In the genomic region with DNA sequence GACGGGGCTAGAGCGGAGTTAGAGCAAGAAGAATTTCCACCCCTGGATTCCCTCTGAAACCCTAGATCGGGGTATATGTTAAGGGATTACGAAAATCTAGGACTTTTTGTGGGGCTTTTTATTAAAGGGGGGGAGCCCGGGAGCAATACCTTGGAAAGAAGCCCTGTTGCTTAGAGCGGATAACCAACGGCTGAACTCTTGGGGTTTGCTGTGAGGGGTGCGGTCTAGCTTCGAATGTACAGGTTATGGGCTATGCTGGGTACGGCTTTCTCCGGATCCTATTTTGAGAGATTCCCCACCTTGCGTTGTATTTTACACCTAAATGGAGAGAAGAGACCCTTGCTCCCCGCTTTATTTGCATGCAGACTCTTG, we compare ENCODE assay signal across 8 cellular contexts. TPM values are rescaled to one million over a fixed set of nuclear protein-coding genes. Genes with fewer than 3 reads are reported as not detected.
A peak's percentile ranks its signal among the peaks of the same experiment; 100 is the strongest.
DNase-seq lines count a peak whose midpoint lies in the region; ATAC-seq and TF ChIP-seq lines count a peak whose summit lies in the region.

No MANE protein-coding gene starts in this region.

- no peak overlapping the region for H3K56ac ChIP-seq in H9 (ENCODE audit: insufficient read length, low read depth, low read length)

- no peak overlapping the region for H4K91ac ChIP-seq in H9 (ENCODE audit: insufficient read length, low read depth, low read length)

- no peak overlapping the region for H3K23ac ChIP-seq in H9 (ENCODE audit: insufficient read length, low read depth, low read length)

- no peak overlapping the region for H4K8ac ChIP-seq in H9 (replicated peaks; ENCODE audit: insufficient read length, low read depth, low read length)

- no peak overlapping the region for H3K18ac ChIP-seq in H9 (ENCODE audit: insufficient read length, low read depth, low read length)

- H3T11ph ChIP-seq in H9 (ENCODE audit: low read length): no peak overlapping the region

- H3K27me3 Mint-ChIP-seq in H9 (ENCODE audit: low read depth) (peaks cover 27% of the 10 kb centered on the region), T-helper 17 cell (peaks cover 23% of the 10 kb centered on the region)

- H3K4me3 Mint-ChIP-seq in H9: peak overlapping the region; percentile 74 to 89
- peak overlapping the region; percentile 93 for H3K4me3 Mint-ChIP-seq in T-helper 17 cell

- no peaks in the 10 kb centered on the region for H3K9me3 Mint-ChIP-seq in H9

- H3K27ac ChIP-seq in BLaER1: peak overlapping the region; percentile 90
- H3K27ac ChIP-seq in H9 (ENCODE audit: insufficient read length, low read depth, low read length): no peak overlapping the region
- peak overlapping the region; percentile 34 to 90 (median 86) for H3K27ac ChIP-seq in gastroesophageal sphincter

- no peak for TF ChIP-seq POLR2A in gastroesophageal sphincter (IDR thresholded peaks at IDR 0.05)

- H3K27me3 ChIP-seq in BLaER1 (no peaks in the 10 kb centered on the region), H9 (ENCODE audit: insufficient read depth, low read length) (no peaks in the 10 kb centered on the region), gastroesophageal sphincter (no peaks in the 10 kb centered on the region), skeletal muscle satellite cell (ENCODE audit: control insufficient read depth, insufficient read depth, low read length) (no peaks in the 10 kb centered on the region)

- H3K9ac ChIP-seq in BLaER1: peak overlapping the region; percentile 91
- no peak overlapping the region for H3K9ac ChIP-seq in H9 (ENCODE audit: extremely low read depth, insufficient read length, low read length)
- peak overlapping the region; percentile 88 for H3K9ac ChIP-seq in skeletal muscle satellite cell (ENCODE audit: low read depth, low read length)

- no peak overlapping the region for H4K5ac ChIP-seq in H9 (ENCODE audit: insufficient read length, low read depth, low read length)

- DNase-seq in H9 (no peak), T-helper 17 cell (no peak), C1 segment of cervical spinal cord (lab: John Stamatoyannopoulos, UW) (no peak), NCI-H1930 (lab: John Stamatoyannopoulos, UW) (no peak)

- H3K4me1 ChIP-seq in BLaER1: peaks cover 75% of the 10 kb centered on the region
- peaks cover 3% of the 10 kb centered on the region; the same call in 1 of the 2 replicates for H3K4me1 ChIP-seq in H9 (ENCODE audit: insufficient read depth, low read length)
- peaks cover 0 to 50% (median 16%) of the 10 kb centered on the region in 3 donors for H3K4me1 ChIP-seq in gastroesophageal sphincter
- peaks cover 41% of the 10 kb centered on the region for H3K4me1 ChIP-seq in skeletal muscle satellite cell (ENCODE audit: control insufficient read depth, insufficient read depth, low read length)

- TF ChIP-seq CTCF in H9 (conservative IDR thresholded peaks at IDR 0.05) (no peak), gastroesophageal sphincter (IDR thresholded peaks at IDR 0.05) (no peak)

- H3K79me1 ChIP-seq in H9 (ENCODE audit: insufficient read depth, low read depth, low read length, poor library complexity, severe bottlenecking): no peaks in the 10 kb centered on the region

- H3K36me3 Mint-ChIP-seq in H9 (ENCODE audit: insufficient read depth in 1 of 3, low read depth in 3 of 3): no peaks in the 10 kb centered on the region
- no peaks in the 10 kb centered on the region for H3K36me3 Mint-ChIP-seq in T-helper 17 cell (ENCODE audit: low read depth)

- WGBS in H9 (ENCODE audit: extremely low coverage, insufficient read length, low lambda C conversion rate): no CpG with 5 or more reads among the region's 13 CpGs
- 3 to 18% methylated on average over 5 to 9 of the region's 13 CpGs for WGBS in gastroesophageal sphincter (ENCODE audit: low coverage in 1 of 2), 2 donors

- H4K20me1 ChIP-seq in BLaER1: peaks cover 53% of the 10 kb centered on the region
- H4K20me1 ChIP-seq in H9 (ENCODE audit: control insufficient read depth, insufficient read depth, insufficient read length): no peaks in the 10 kb centered on the region

- H2AFZ ChIP-seq in H9 (ENCODE audit: low read length): peak overlapping the region; percentile 66

- H2BK12ac ChIP-seq in H9 (ENCODE audit: insufficient read length, low read depth, low read length): no peak overlapping the region

- peak overlapping the region; percentile 95 for H3K4me2 ChIP-seq in BLaER1
- peak overlapping the region; percentile 81 for H3K4me2 ChIP-seq in H9 (ENCODE audit: insufficient read depth, insufficient read length, low read length)
- peak overlapping the region; percentile 95 for H3K4me2 ChIP-seq in skeletal muscle satellite cell (ENCODE audit: low read length)

- no peak overlapping the region for H2BK15ac ChIP-seq in H9 (ENCODE audit: low read depth, low read length)

- no peak for ATAC-seq in T-helper 17 cell
- no peak for ATAC-seq in gastroesophageal sphincter
- no peak for ATAC-seq in HG03139 (IDR thresholded peaks at IDR 0.05; ENCODE audit: unreplicated experiment)

- no peak overlapping the region for H2BK120ac ChIP-seq in H9 (ENCODE audit: low read depth, low read length, poor library complexity, severe bottlenecking)

- no peak overlapping the region for H2AK5ac ChIP-seq in H9 (ENCODE audit: insufficient read length, low read length)

- H3K27ac Mint-ChIP-seq in H9: no peak overlapping the region
- no peak overlapping the region for H3K27ac Mint-ChIP-seq in T-helper 17 cell

- peaks cover 27 to 30% of the 10 kb centered on the region in 2 experiments for H3K4me1 Mint-ChIP-seq in H9
- H3K4me1 Mint-ChIP-seq in T-helper 17 cell: peaks cover 17% of the 10 kb centered on the region

- no peak for TF ChIP-seq EP300 in gastroesophageal sphincter (IDR thresholded peaks at IDR 0.05)

- no peaks in the 10 kb centered on the region for H3K79me2 ChIP-seq in H9 (ENCODE audit: insufficient read depth, low read length)

- no peak overlapping the region for H2BK20ac ChIP-seq in H9 (ENCODE audit: low read depth, low read length, poor library complexity, severe bottlenecking)

- H3K23me2 ChIP-seq in H9 (ENCODE audit: insufficient read length, low read depth, low read length, poor library complexity, severe bottlenecking): peaks cover 14% of the 10 kb centered on the region

- H3K36me3 ChIP-seq in BLaER1 (peaks cover 33% of the 10 kb centered on the region), gastroesophageal sphincter (peaks cover 0 to 6% of the 10 kb centered on the region in 2 donors), skeletal muscle satellite cell (ENCODE audit: insufficient read depth, low read length) (peaks cover 5% of the 10 kb centered on the region)

- peak overlapping the region; percentile 92 for H3K4me3 ChIP-seq in BLaER1
- peak overlapping the region; percentile 64 to 76 for H3K4me3 ChIP-seq in gastroesophageal sphincter
- peak overlapping the region; percentile 98 for H3K4me3 ChIP-seq in skeletal muscle satellite cell (ENCODE audit: low read length)

- no peak overlapping the region for H3K4ac ChIP-seq in H9 (ENCODE audit: low read depth, low read length)

- H2BK5ac ChIP-seq in H9 (ENCODE audit: insufficient read length, low read length): no peak overlapping the region

- no peak overlapping the region for H3K14ac ChIP-seq in H9 (ENCODE audit: insufficient read depth, low read length)

- H3K9me3 ChIP-seq in BLaER1 (no peaks in the 10 kb centered on the region), H9 (ENCODE audit: control insufficient read depth, low read depth, low read length) (no peaks in the 10 kb centered on the region), T-helper 17 cell (ENCODE audit: control insufficient read depth, low read length, poor library complexity, severe bottlenecking) (no peaks in the 10 kb centered on the region), gastroesophageal sphincter (no peaks in the 10 kb centered on the region), skeletal muscle satellite cell (replicated peaks; ENCODE audit: low read length) (no peaks in the 10 kb centered on the region)

RNA-seq across cellular contexts. Expression of a gene that starts 0.6 kb away (rescaled TPM):
- total RNA-seq in H9 (2021) (4.0 and 4.7 TPM in 2 replicates), T-helper 17 cell (1 to 10 TPM; 3.0 to 3.6 TPM), gastroesophageal sphincter (10 to 100 TPM in 1 of 4 donors, 1 to 10 TPM in 3; 5.0 to 14.9 (median 8.4) TPM)
- 21.6 and 38.0 TPM in 2 replicates for total RNA-seq in skeletal muscle satellite cell (2012; rRNA removed)

RNA-seq across cellular contexts. Expression of a gene that starts 23.7 kb away (rescaled TPM):
- total RNA-seq in H9 (2021) (32.7 and 35.8 TPM in 2 replicates), T-helper 17 cell (10 to 100 TPM; 43.6 to 45.4 TPM), gastroesophageal sphincter (10 to 100 TPM; 43.7 to 60.1 (median 52.6) TPM)
- total RNA-seq in skeletal muscle satellite cell (2012; rRNA removed): 41.3 and 45.4 TPM in 2 replicates

RNA-seq across cellular contexts. Expression of a gene that starts 48.7 kb away (rescaled TPM):
- total RNA-seq in H9 (2021) (48.0 and 50.1 TPM in 2 replicates), T-helper 17 cell (100 to 1,000 TPM; 181 to 182 TPM), gastroesophageal sphincter (10 to 100 TPM; 45.0 to 77.4 (median 55.5) TPM)
- 20.8 and 29.5 TPM in 2 replicates for total RNA-seq in skeletal muscle satellite cell (2012; rRNA removed)
